ENCODE assay signal across 28 cellular contexts in the genomic region with DNA sequence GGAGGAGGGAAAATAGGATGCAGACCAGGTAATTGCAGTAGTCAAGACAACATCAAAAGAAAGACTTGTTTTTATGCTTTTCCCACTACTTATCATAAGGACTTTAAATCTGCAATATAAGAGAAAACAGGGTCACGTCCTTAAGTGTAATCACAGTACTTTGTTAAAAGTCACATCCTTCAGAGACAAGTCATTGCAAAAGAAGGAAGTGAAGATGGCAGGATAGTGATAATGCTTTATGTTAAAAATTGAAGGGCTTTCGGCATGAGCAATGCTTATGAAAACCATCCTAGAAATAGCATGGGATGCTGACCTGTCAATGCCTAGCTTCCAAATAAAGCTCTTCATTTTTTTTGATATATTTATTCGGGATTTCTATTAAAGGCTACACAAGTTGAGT.
"Had no signal": no experiment of that assay in that cellular context is flagged by ENCODE, and none has a peak within 500 bp of the region (broad histone marks: within the 10 kb centered on the region; RNA-seq: fewer than 3 reads in every experiment).

No MANE protein-coding gene starts in this region.

- H3K27me3 ChIP-seq: neural progenitor cell, ovary, right atrium auricular region, right lobe of liver had no signal

- H3K9me3 ChIP-seq: left lung, lower lobe of right lung, neutrophil, ovary, right atrium auricular region, right lobe of liver, transverse colon, upper lobe of left lung had no signal

- H3K4me2 ChIP-seq: neural progenitor cell, smooth muscle cell had no signal

- H3K4me1 ChIP-seq: left lung, lower lobe of right lung, right atrium auricular region, right lobe of liver, transverse colon, upper lobe of left lung had no signal

- H2AFZ ChIP-seq: neural progenitor cell had no signal

- H3K36me3 ChIP-seq: left lung, lower lobe of right lung, neural progenitor cell, neutrophil, ovary, right atrium auricular region, right lobe of liver, transverse colon, upper lobe of left lung had no signal

- DNase-seq: hypothalamus; immature natural killer cell; kidney; left colon; left lung; lower lobe of right lung; mammary epithelial cell; mesenchymal stem cell; naive B cell; natural killer cell; nephron progenitor cell; ovary; right lobe of liver; stimulated activated CD4-positive, alpha-beta T cell treated with anti-CD3 and anti-CD28 coated beads, Interleukin-1b, Interleukin-23, amount 100 ng/mL, for 48 hours; stimulated activated CD4-positive, alpha-beta T cell treated with anti-CD3 and anti-CD28 coated beads, Interleukin-2, amount 100 ng/mL, for 48 hours; stimulated activated CD4-positive, alpha-beta T cell treated with anti-CD3 and anti-CD28 coated beads, Interleukin-4, amount 100 ng/mL, for 4 hours; stimulated activated CD8-positive, alpha-beta memory T cell treated with anti-CD3 and anti-CD28 coated beads, Interleukin-4, amount 100 ng/mL, for 48 hours; stimulated activated naive CD4-positive, alpha-beta T cell treated with Interleukin-2 at 50 U/mL for 16 hours; stimulated activated naive CD8-positive, alpha-beta T cell treated with anti-CD3 and anti-CD28 coated beads, Interleukin-15, amount 100 ng/mL, for 72 hours; substantia nigra; transverse colon; upper lobe of left lung had no signal

- H3K27ac ChIP-seq: left lung, lower lobe of right lung, neural progenitor cell, neutrophil, ovary, right atrium auricular region, right lobe of liver, transverse colon, upper lobe of left lung had no signal

- H3K4me3 ChIP-seq: left lung, lower lobe of right lung, neural progenitor cell, ovary, right atrium auricular region, right lobe of liver, smooth muscle cell, transverse colon, upper lobe of left lung had no signal

- H3K9ac ChIP-seq: neural progenitor cell had no signal

- FAIRE-seq: islet of Langerhans, kidney had no signal

- ATAC-seq: left colon; left lung; lower lobe of right lung; natural killer cell; right lobe of liver; stimulated activated memory B cell treated with anti-CD40 and anti-IgM and Interleukin-4, amounts not matched to agents 10 μg/mL and 1 μg/mL and 100 μg/mL, for 72 hours; stimulated activated naive CD8-positive, alpha-beta T cell treated with anti-CD3 and anti-CD28 coated beads, Interleukin-15, amount 100 ng/mL, for 72 hours had no signal
